8 cellular contexts compared by ENCODE assay signal in genomic region chr17:1390422-1391367, GRCh38. TPM values are rescaled to one million over a fixed set of nuclear protein-coding genes. Genes with fewer than 3 reads are reported as not detected.
DNase-seq lines count a peak whose midpoint lies in the region; ATAC-seq and TF ChIP-seq lines count a peak whose summit lies in the region.

No MANE protein-coding gene starts in this region.

- H3K56ac ChIP-seq in H9 (ENCODE audit: insufficient read length, low read depth, low read length): no peak overlapping the region

- H4K91ac ChIP-seq in H9 (ENCODE audit: insufficient read length, low read depth, low read length): no peak overlapping the region

- no peak overlapping the region for H2BK20ac ChIP-seq in H9 (ENCODE audit: low read depth, low read length, poor library complexity, severe bottlenecking)

- H3K4me1 ChIP-seq in H9 (ENCODE audit: insufficient read depth, low read length) (no peaks in the 10 kb centered on the region; the same call in 1 of the 2 replicates), mucosa of descending colon (ENCODE audit: low read depth) (peaks cover 80% of the 10 kb centered on the region)

- H4K20me1 ChIP-seq in H9 (ENCODE audit: control insufficient read depth, insufficient read depth, insufficient read length): no peaks in the 10 kb centered on the region

- no peak overlapping the region for H4K8ac ChIP-seq in H9 (replicated peaks; ENCODE audit: insufficient read length, low read depth, low read length)

- H3T11ph ChIP-seq in H9 (ENCODE audit: low read length): no peak overlapping the region

- H3K9me3 Mint-ChIP-seq in natural killer cell (no peaks in the 10 kb centered on the region), H9 (no peaks in the 10 kb centered on the region)

- peaks cover 93% of the 10 kb centered on the region for H3K79me2 ChIP-seq in H9 (ENCODE audit: insufficient read depth, low read length)

- no CpG with 5 or more reads among the region's 6 CpGs for WGBS in H9 (ENCODE audit: extremely low coverage, insufficient read length, low lambda C conversion rate)

- no peak overlapping the region for H3K18ac ChIP-seq in H9 (ENCODE audit: insufficient read length, low read depth, low read length)

- no peak overlapping the region for H2AFZ ChIP-seq in H9 (ENCODE audit: low read length)

- no peak overlapping the region for H3K4me2 ChIP-seq in H9 (ENCODE audit: insufficient read depth, insufficient read length, low read length)

- H3K9me3 ChIP-seq in H9 (ENCODE audit: control insufficient read depth, low read depth, low read length) (no peaks in the 10 kb centered on the region), mucosa of descending colon (no peaks in the 10 kb centered on the region)

- H3K27me3 Mint-ChIP-seq in natural killer cell (ENCODE audit: low read depth in 2 of 2) (no peaks in the 10 kb centered on the region), H9 (ENCODE audit: low read depth) (no peaks in the 10 kb centered on the region)

- H3K4ac ChIP-seq in H9 (ENCODE audit: low read depth, low read length): no peak overlapping the region

- no peak overlapping the region for H3K23ac ChIP-seq in H9 (ENCODE audit: insufficient read length, low read depth, low read length)

- H3K23me2 ChIP-seq in H9 (ENCODE audit: insufficient read length, low read depth, low read length, poor library complexity, severe bottlenecking): no peaks in the 10 kb centered on the region

- no peaks in the 10 kb centered on the region for H3K27me3 ChIP-seq in H9 (ENCODE audit: insufficient read depth, low read length)

- no peak overlapping the region for H2BK5ac ChIP-seq in H9 (ENCODE audit: insufficient read length, low read length)

- TF ChIP-seq CTCF in choroid plexus epithelial cell (conservative IDR thresholded peaks at IDR 0.05; ENCODE audit: low read depth, low read length) (no peak), natural killer cell (IDR thresholded peaks at IDR 0.05) (no peak), H9 (conservative IDR thresholded peaks at IDR 0.05) (no peak), mucosa of descending colon (IDR thresholded peaks at IDR 0.05) (no peak)

- peaks cover 2% of the 10 kb centered on the region for H3K79me1 ChIP-seq in H9 (ENCODE audit: insufficient read depth, low read depth, low read length, poor library complexity, severe bottlenecking)

- H3K27ac Mint-ChIP-seq in natural killer cell: peak overlapping the region; percentile 74 to 83
- H3K27ac Mint-ChIP-seq in H9: peak overlapping the region in 1 of 3 experiments; percentile 83; a peak in 2 of 7 replicates

- no peak overlapping the region for H3K9ac ChIP-seq in H9 (ENCODE audit: extremely low read depth, insufficient read length, low read length)

- intact Hi-C loops in natural killer cell (cut with micrococcal nuclease): loop anchor here (2.0 kb wide), 1 partner anchor 14 kb away; no protein-coding TSS in a partner anchor
- intact Hi-C loops in mucosa of descending colon (cut with DNase I, micrococcal nuclease): no loop called here

- no peak overlapping the region for H2BK120ac ChIP-seq in H9 (ENCODE audit: low read depth, low read length, poor library complexity, severe bottlenecking)

- H3K27ac ChIP-seq in H9 (ENCODE audit: insufficient read length, low read depth, low read length): no peak overlapping the region

- no peak overlapping the region for H3K14ac ChIP-seq in H9 (ENCODE audit: insufficient read depth, low read length)

- H3K4me1 Mint-ChIP-seq in natural killer cell (peaks cover 54 to 82% of the 10 kb centered on the region in 2 donors), H9 (peaks cover 54 to 64% of the 10 kb centered on the region in 2 experiments)

- no peak overlapping the region for H3K4me3 ChIP-seq in choroid plexus epithelial cell (ENCODE audit: low read depth, low read length)
- H3K4me3 ChIP-seq in mucosa of descending colon: no peak overlapping the region

- no peak overlapping the region for H2BK12ac ChIP-seq in H9 (ENCODE audit: insufficient read length, low read depth, low read length)

- no peak overlapping the region for H4K5ac ChIP-seq in H9 (ENCODE audit: insufficient read length, low read depth, low read length)

- no peaks in the 10 kb centered on the region for H3K36me3 Mint-ChIP-seq in natural killer cell
- peaks cover 0 to 13% (median 11%) of the 10 kb centered on the region in 3 experiments; a peak in 5 of 7 replicates for H3K36me3 Mint-ChIP-seq in H9 (ENCODE audit: insufficient read depth in 1 of 3, low read depth in 3 of 3)

- no peaks in the 10 kb centered on the region for H3K36me3 ChIP-seq in mucosa of descending colon (ENCODE audit: low read depth)

- H2AK5ac ChIP-seq in H9 (ENCODE audit: insufficient read length, low read length): no peak overlapping the region

- peak overlapping the region; percentile 64 for H3K4me3 Mint-ChIP-seq in natural killer cell
- H3K4me3 Mint-ChIP-seq in H9: no peak overlapping the region

- no peak overlapping the region for H2BK15ac ChIP-seq in H9 (ENCODE audit: low read depth, low read length)

- peak; percentile 23 for DNase-seq in AG20443 (ENCODE audit: low spot score)
- DNase-seq in MV-4-11 (lab: John Stamatoyannopoulos, UW): peak; percentile 88
- peak; percentile 58 for DNase-seq in choroid plexus epithelial cell (ENCODE audit: low read depth)
- no peak for DNase-seq in natural killer cell
- no peak for DNase-seq in H9
- DNase-seq in DMS53 treated with DMSO at 0.1 percent for 48 hours (lab: John Stamatoyannopoulos, UW; ENCODE audit: unreplicated experiment): no peak
- DNase-seq in mucosa of descending colon: no peak

- ATAC-seq in natural killer cell (peak in 1 of 3 donors; percentile 65), mucosa of descending colon (no peak), HG02571 (IDR thresholded peaks at IDR 0.05; ENCODE audit: unreplicated experiment) (no peak)

RNA-seq across cellular contexts. Expression of gene YWHAE, which starts 9.3 kb away (rescaled TPM):
- 100 to 1,000 TPM; 116 to 134 (median 132) TPM for total RNA-seq in natural killer cell
- total RNA-seq in H9 (2021): 1,282 and 1,294 TPM in 2 replicates
- total RNA-seq in mucosa of descending colon: 100 to 1,000 TPM; 370 to 494 (median 380) TPM

Comparison
In these comparisons a context has a peak if more than half of its experiments do, and no peak if none do; other contexts are left out.
1. DNase-seq: peak in AG20443 (single experiment), MV-4-11 (single experiment) and choroid plexus epithelial cell (single experiment); none in natural killer cell (single experiment), H9 (single experiment), DMS53 treated with DMSO at 0.1 percent for 48 hours (single experiment) and mucosa of descending colon (0 of 3).